In genomic region chr16:89657442-89658220, GRCh38 we compare ENCODE assay signal across 1 cellular context.
TF ChIP-seq lines count a peak whose summit lies in the region.

Gene CHMP1A, minus strand, starts transcription at chr16:89657708. Its CDS starts 120 bp downstream, at chr16:89657588.
Gene SPATA33, plus strand, starts transcription at chr16:89657836. Its CDS starts 76 bp downstream, at chr16:89657912.

TF ChIP-seq in K562, 482 proteins besides CTCF, POLR2A, EP300 and RAD21 (continued from another document and continues in another):
- no peak for TF ChIP-seq FIP1L1 (IDR thresholded peaks at IDR 0.05; ENCODE audit: low read depth, low read length, poor library complexity, severe bottlenecking)
- no peak for TF ChIP-seq NFIX (CRISPR knock-in tag; IDR thresholded peaks at IDR 0.05; ENCODE audit: low read depth)
- TF ChIP-seq ZNF75A (CRISPR knock-in tag; IDR thresholded peaks at IDR 0.05): peak; percentile 74; the same call in 1 of the 2 replicates
- TF ChIP-seq ZNF512 (tag; IDR thresholded peaks at IDR 0.05): no peak
- no peak; the same call in none of the 2 replicates for TF ChIP-seq ZNF431 (CRISPR knock-in tag; IDR thresholded peaks at IDR 0.05)
- no peak for TF ChIP-seq ATF1 (CRISPR knock-in tag; IDR thresholded peaks at IDR 0.05)
- peak; percentile 65; the same call in 1 of the 2 replicates for TF ChIP-seq ATF1 (tag; IDR thresholded peaks at IDR 0.05)
- no peak for TF ChIP-seq CBFB (CRISPR knock-in tag; IDR thresholded peaks at IDR 0.05)
- TF ChIP-seq, protein P1, sequence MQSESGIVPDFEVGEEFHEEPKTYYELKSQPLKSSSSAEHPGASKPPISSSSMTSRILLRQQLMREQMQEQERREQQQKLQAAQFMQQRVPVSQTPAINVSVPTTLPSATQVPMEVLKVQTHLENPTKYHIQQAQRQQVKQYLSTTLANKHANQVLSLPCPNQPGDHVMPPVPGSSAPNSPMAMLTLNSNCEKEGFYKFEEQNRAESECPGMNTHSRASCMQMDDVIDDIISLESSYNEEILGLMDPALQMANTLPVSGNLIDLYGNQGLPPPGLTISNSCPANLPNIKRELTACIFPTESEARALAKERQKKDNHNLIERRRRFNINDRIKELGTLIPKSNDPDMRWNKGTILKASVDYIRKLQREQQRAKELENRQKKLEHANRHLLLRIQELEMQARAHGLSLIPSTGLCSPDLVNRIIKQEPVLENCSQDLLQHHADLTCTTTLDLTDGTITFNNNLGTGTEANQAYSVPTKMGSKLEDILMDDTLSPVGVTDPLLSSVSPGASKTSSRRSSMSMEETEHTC (IDR thresholded peaks at IDR 0.05): no peak
- no peak for TF ChIP-seq CEBPG (CRISPR knock-in tag; IDR thresholded peaks at IDR 0.05)
- no peak for TF ChIP-seq CEBPG (tag; conservative IDR thresholded peaks at IDR 0.05 in 1 of 2, IDR thresholded peaks at IDR 0.05 in 1 of 2)
- TF ChIP-seq ATF7 (IDR thresholded peaks at IDR 0.05): peak; percentile 57; the same call in 1 of the 2 replicates
- no peak for TF ChIP-seq CEBPZ (IDR thresholded peaks at IDR 0.05; ENCODE audit: borderline replicate concordance, low read depth, low read length)
- no peak for TF ChIP-seq TCF7 (IDR thresholded peaks at IDR 0.05; ENCODE audit: borderline replicate concordance)
- TF ChIP-seq FOXA3 (CRISPR knock-in tag; conservative IDR thresholded peaks at IDR 0.05 in 1 of 2, IDR thresholded peaks at IDR 0.05 in 1 of 2): no peak; a peak in 1 of 4 replicates
- no peak for TF ChIP-seq HDAC8 (tag; IDR thresholded peaks at IDR 0.05)
- no peak for TF ChIP-seq ZNF507 (tag; conservative IDR thresholded peaks at IDR 0.05)
- no peak for TF ChIP-seq ZNF311 (CRISPR knock-in tag; IDR thresholded peaks at IDR 0.05)
- TF ChIP-seq SMARCA5 (IDR thresholded peaks at IDR 0.05): no peak
- TF ChIP-seq DDX20 (tag; IDR thresholded peaks at IDR 0.05; ENCODE audit: low read depth): no peak
- no peak for TF ChIP-seq PYGO2 (tag; IDR thresholded peaks at IDR 0.05)
- TF ChIP-seq IRF2 (CRISPR knock-in tag; IDR thresholded peaks at IDR 0.05): no peak
- TF ChIP-seq SRF (CRISPR knock-in tag; IDR thresholded peaks at IDR 0.05): 0 out of 4 replicates have a peak, but pooled peaks of 1 of the 2 experiments have one; percentile 45
- no peak; the same call in 1 of the 2 replicates for TF ChIP-seq ZNF263 (CRISPR knock-in tag; IDR thresholded peaks at IDR 0.05; ENCODE audit: borderline replicate concordance)
- TF ChIP-seq SP1 (CRISPR knock-in tag; IDR thresholded peaks at IDR 0.05): peak; percentile 83; the same call in 1 of the 2 replicates
- TF ChIP-seq ZNF551 (CRISPR knock-in tag; IDR thresholded peaks at IDR 0.05): no peak
- peak; percentile 62; the same call in 1 of the 2 replicates for TF ChIP-seq POLR2AphosphoS5 (IDR thresholded peaks at IDR 0.05; ENCODE audit: control insufficient read depth, insufficient read depth, low read depth, low read length)
- TF ChIP-seq ARHGAP35 (IDR thresholded peaks at IDR 0.05; ENCODE audit: partially characterized antibody): no peak
- TF ChIP-seq HLTF (IDR thresholded peaks at IDR 0.05): no peak
- TF ChIP-seq ZFP30 (CRISPR knock-in tag; IDR thresholded peaks at IDR 0.05; ENCODE audit: borderline replicate concordance): no peak
- TF ChIP-seq CREB1 (IDR thresholded peaks at IDR 0.05): peak; percentile 73
- TF ChIP-seq CREB1 (CRISPR knock-in tag; IDR thresholded peaks at IDR 0.05): no peak
- no peak for TF ChIP-seq ZNF584 (CRISPR knock-in tag; IDR thresholded peaks at IDR 0.05; ENCODE audit: low read depth)
- TF ChIP-seq MECOM (CRISPR knock-in tag; IDR thresholded peaks at IDR 0.05): no peak
- no peak for TF ChIP-seq HES1 (IDR thresholded peaks at IDR 0.05; ENCODE audit: low read depth)
- TF ChIP-seq ZNF696 (CRISPR knock-in tag; conservative IDR thresholded peaks at IDR 0.05): no peak
- TF ChIP-seq ZNF174 (CRISPR knock-in tag; IDR thresholded peaks at IDR 0.05): no peak
- peak; percentile 88 for TF ChIP-seq NKRF (IDR thresholded peaks at IDR 0.05; ENCODE audit: borderline replicate concordance)
- TF ChIP-seq, protein P2, sequence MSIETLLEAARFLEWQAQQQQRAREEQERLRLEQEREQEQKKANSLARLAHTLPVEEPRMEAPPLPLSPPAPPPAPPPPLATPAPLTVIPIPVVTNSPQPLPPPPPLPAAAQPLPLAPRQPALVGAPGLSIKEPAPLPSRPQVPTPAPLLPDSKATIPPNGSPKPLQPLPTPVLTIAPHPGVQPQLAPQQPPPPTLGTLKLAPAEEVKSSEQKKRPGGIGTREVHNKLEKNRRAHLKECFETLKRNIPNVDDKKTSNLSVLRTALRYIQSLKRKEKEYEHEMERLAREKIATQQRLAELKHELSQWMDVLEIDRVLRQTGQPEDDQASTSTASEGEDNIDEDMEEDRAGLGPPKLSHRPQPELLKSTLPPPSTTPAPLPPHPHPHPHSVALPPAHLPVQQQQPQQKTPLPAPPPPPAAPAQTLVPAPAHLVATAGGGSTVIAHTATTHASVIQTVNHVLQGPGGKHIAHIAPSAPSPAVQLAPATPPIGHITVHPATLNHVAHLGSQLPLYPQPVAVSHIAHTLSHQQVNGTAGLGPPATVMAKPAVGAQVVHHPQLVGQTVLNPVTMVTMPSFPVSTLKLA (conservative IDR thresholded peaks at IDR 0.05): peak; percentile 86 to 95
- peak; percentile 92 for TF ChIP-seq ELF4 (CRISPR knock-in tag; IDR thresholded peaks at IDR 0.05)
- TF ChIP-seq EWSR1 (IDR thresholded peaks at IDR 0.05; ENCODE audit: borderline replicate concordance, low read depth, partially characterized antibody): no peak
- no peak for TF ChIP-seq RFX5 (IDR thresholded peaks at IDR 0.05; ENCODE audit: low read depth, low read length)
- no peak for TF ChIP-seq ZNF253 (CRISPR knock-in tag; conservative IDR thresholded peaks at IDR 0.05)
- no peak for TF ChIP-seq NFRKB (IDR thresholded peaks at IDR 0.05; ENCODE audit: low read depth)
- TF ChIP-seq GTF2F1 (IDR thresholded peaks at IDR 0.05; ENCODE audit: low read depth, low read length): no peak
- no peak for TF ChIP-seq ZNF589 (CRISPR knock-in tag; IDR thresholded peaks at IDR 0.05; ENCODE audit: low read depth)
- peak; percentile 92 for TF ChIP-seq POLR2G (IDR thresholded peaks at IDR 0.05; ENCODE audit: low read depth, low read length)
- TF ChIP-seq NCOA1 (IDR thresholded peaks at IDR 0.05; ENCODE audit: low read depth): no peak; the same call in 1 of the 2 replicates
- TF ChIP-seq, protein P3, sequence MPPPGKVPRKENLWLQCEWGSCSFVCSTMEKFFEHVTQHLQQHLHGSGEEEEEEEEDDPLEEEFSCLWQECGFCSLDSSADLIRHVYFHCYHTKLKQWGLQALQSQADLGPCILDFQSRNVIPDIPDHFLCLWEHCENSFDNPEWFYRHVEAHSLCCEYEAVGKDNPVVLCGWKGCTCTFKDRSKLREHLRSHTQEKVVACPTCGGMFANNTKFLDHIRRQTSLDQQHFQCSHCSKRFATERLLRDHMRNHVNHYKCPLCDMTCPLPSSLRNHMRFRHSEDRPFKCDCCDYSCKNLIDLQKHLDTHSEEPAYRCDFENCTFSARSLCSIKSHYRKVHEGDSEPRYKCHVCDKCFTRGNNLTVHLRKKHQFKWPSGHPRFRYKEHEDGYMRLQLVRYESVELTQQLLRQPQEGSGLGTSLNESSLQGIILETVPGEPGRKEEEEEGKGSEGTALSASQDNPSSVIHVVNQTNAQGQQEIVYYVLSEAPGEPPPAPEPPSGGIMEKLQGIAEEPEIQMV (tag; conservative IDR thresholded peaks at IDR 0.05; ENCODE audit: low read depth): no peak
- TF ChIP-seq E2F1 (CRISPR knock-in tag; IDR thresholded peaks at IDR 0.05): peak; percentile 75; the same call in 1 of the 2 replicates
- no peak for TF ChIP-seq RFX7 (CRISPR knock-in tag; IDR thresholded peaks at IDR 0.05)
- TF ChIP-seq, protein P4, sequence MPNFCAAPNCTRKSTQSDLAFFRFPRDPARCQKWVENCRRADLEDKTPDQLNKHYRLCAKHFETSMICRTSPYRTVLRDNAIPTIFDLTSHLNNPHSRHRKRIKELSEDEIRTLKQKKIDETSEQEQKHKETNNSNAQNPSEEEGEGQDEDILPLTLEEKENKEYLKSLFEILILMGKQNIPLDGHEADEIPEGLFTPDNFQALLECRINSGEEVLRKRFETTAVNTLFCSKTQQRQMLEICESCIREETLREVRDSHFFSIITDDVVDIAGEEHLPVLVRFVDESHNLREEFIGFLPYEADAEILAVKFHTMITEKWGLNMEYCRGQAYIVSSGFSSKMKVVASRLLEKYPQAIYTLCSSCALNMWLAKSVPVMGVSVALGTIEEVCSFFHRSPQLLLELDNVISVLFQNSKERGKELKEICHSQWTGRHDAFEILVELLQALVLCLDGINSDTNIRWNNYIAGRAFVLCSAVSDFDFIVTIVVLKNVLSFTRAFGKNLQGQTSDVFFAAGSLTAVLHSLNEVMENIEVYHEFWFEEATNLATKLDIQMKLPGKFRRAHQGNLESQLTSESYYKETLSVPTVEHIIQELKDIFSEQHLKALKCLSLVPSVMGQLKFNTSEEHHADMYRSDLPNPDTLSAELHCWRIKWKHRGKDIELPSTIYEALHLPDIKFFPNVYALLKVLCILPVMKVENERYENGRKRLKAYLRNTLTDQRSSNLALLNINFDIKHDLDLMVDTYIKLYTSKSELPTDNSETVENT (CRISPR knock-in tag; IDR thresholded peaks at IDR 0.05): no peak
- TF ChIP-seq RUNX1 (IDR thresholded peaks at IDR 0.05; ENCODE audit: low read depth): no peak
